ENCODE assay signal across 20 cellular contexts in the genomic region with DNA sequence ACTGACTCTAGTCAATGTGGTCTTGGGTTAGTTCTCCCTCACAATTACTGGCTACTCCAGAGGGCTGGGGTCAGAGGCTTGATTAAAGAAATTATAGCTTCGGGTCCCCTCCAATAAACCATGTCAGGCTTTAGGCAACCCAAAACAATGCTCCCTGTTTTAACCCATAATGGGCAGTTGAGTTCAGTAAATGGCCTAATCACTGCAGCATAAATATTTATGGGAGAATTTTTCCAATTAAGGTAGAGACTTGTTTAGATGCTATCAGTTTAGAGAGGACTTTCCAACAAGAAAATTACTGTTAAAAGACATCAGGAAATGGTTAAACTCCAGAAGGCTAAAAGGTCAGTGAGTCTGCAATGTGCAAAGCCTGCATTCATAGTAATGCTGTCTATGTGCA.
DNase-seq lines count a peak whose midpoint lies in the region; ATAC-seq and TF ChIP-seq lines count a peak whose summit lies in the region.
"Had no signal": no experiment of that assay in that cellular context is flagged by ENCODE, and none has a peak within 500 bp of the region (broad histone marks: within the 10 kb centered on the region; RNA-seq: fewer than 3 reads in every experiment).

No MANE protein-coding gene starts in this region.

- H3K27me3 ChIP-seq in BE2C = no peaks in the 10 kb centered on the region
- H3K27me3 ChIP-seq: BLaER1 had no signal

- H3K9me3 Mint-ChIP-seq in nephron progenitor cell = peaks cover 21% of the 10 kb centered on the region
- peaks cover 9 to 14% of the 10 kb centered on the region in 2 donors for H3K9me3 Mint-ChIP-seq in stimulated activated naive CD8-positive, alpha-beta T cell treated with anti-CD3 and anti-CD28 coated beads, Interleukin-15, amount 100 ng/mL, for 72 hours

- peak; percentile 31 for DNase-seq in BE2C
- DNase-seq in left kidney (ENCODE audit: low read depth, low spot score) = peak; percentile 53
- no peak for DNase-seq in nephron progenitor cell
- no peak for DNase-seq in globus pallidus (ENCODE audit: low spot score)
- no peak for DNase-seq in stimulated activated naive CD8-positive, alpha-beta T cell treated with anti-CD3 and anti-CD28 coated beads, Interleukin-15, amount 100 ng/mL, for 72 hours
- no peak for DNase-seq in NOMO-1 treated with dmso at 0.1 percent for 144 hours (lab: John Stamatoyannopoulos, UW; ENCODE audit: unreplicated experiment)
- DNase-seq: AML-193; CD4-positive, alpha-beta memory T cell; DMS153; DMS79; GDM1; GOT3; H7; HFFc6 had no signal

- peaks cover 58% of the 10 kb centered on the region for H3K4me1 Mint-ChIP-seq in nephron progenitor cell
- no peaks in the 10 kb centered on the region for H3K4me1 Mint-ChIP-seq in stimulated activated naive CD8-positive, alpha-beta T cell treated with anti-CD3 and anti-CD28 coated beads, Interleukin-15, amount 100 ng/mL, for 72 hours
- H3K4me1 Mint-ChIP-seq: CD14-positive monocyte; CD4-positive, alpha-beta memory T cell had no signal

- H3K4me1 ChIP-seq in BE2C = peaks cover 14% of the 10 kb centered on the region
- H3K4me1 ChIP-seq: A549, BLaER1 had no signal

- ATAC-seq in SK-N-SH treated with all-trans-retinoic acid at 6 μM for 48 hours (no peak), HG03025 (IDR thresholded peaks at IDR 0.05; ENCODE audit: low FRiP score, unreplicated experiment) (no peak)
- no peak for ATAC-seq in stimulated activated naive CD8-positive, alpha-beta T cell treated with anti-CD3 and anti-CD28 coated beads, Interleukin-15, amount 100 ng/mL, for 72 hours
- ATAC-seq: A549, HCT116 had no signal

- H3K9me3 ChIP-seq in BE2C = no peaks in the 10 kb centered on the region
- H3K9me3 ChIP-seq: A549, BLaER1 had no signal

- TF ChIP-seq CTCF in BE2C (IDR thresholded peaks at IDR 0.05; ENCODE audit: low read depth, low read length) (no peak), nephron progenitor cell (IDR thresholded peaks at IDR 0.05) (no peak)

- H3K36me3 Mint-ChIP-seq in nephron progenitor cell (ENCODE audit: low read depth) = peaks cover 21% of the 10 kb centered on the region
- H3K36me3 Mint-ChIP-seq: CD14-positive monocyte; CD4-positive, alpha-beta memory T cell had no signal

- no peak overlapping the region for H3K4me3 Mint-ChIP-seq in nephron progenitor cell
- H3K4me3 Mint-ChIP-seq in stimulated activated naive CD8-positive, alpha-beta T cell treated with anti-CD3 and anti-CD28 coated beads, Interleukin-15, amount 100 ng/mL, for 72 hours = no peak overlapping the region
- H3K4me3 Mint-ChIP-seq: CD14-positive monocyte; CD4-positive, alpha-beta memory T cell; HFFc6 had no signal

- no peak overlapping the region for H3K4me3 ChIP-seq in BE2C (ENCODE audit: low read depth, low read length)
- H3K4me3 ChIP-seq: A549, BLaER1 had no signal

- no peaks in the 10 kb centered on the region for H3K36me3 ChIP-seq in BE2C
- H3K36me3 ChIP-seq: BLaER1 had no signal

- H3K27me3 Mint-ChIP-seq in nephron progenitor cell (ENCODE audit: low read depth, poor library complexity) = peaks cover 3% of the 10 kb centered on the region
- no peaks in the 10 kb centered on the region for H3K27me3 Mint-ChIP-seq in stimulated activated naive CD8-positive, alpha-beta T cell treated with anti-CD3 and anti-CD28 coated beads, Interleukin-15, amount 100 ng/mL, for 72 hours
- H3K27me3 Mint-ChIP-seq: CD4-positive, alpha-beta memory T cell had no signal

- peak overlapping the region; percentile 70 for H3K27ac Mint-ChIP-seq in nephron progenitor cell
- no peak overlapping the region for H3K27ac Mint-ChIP-seq in stimulated activated naive CD8-positive, alpha-beta T cell treated with anti-CD3 and anti-CD28 coated beads, Interleukin-15, amount 100 ng/mL, for 72 hours
- H3K27ac Mint-ChIP-seq: CD14-positive monocyte; CD4-positive, alpha-beta memory T cell; HFFc6 had no signal

TF ChIP-seq in SK-N-SH treated with all-trans-retinoic acid at 6 μM for 48 hours, 23 proteins besides CTCF, POLR2A, EP300 and RAD21:
- TF ChIP-seq, protein P1, sequence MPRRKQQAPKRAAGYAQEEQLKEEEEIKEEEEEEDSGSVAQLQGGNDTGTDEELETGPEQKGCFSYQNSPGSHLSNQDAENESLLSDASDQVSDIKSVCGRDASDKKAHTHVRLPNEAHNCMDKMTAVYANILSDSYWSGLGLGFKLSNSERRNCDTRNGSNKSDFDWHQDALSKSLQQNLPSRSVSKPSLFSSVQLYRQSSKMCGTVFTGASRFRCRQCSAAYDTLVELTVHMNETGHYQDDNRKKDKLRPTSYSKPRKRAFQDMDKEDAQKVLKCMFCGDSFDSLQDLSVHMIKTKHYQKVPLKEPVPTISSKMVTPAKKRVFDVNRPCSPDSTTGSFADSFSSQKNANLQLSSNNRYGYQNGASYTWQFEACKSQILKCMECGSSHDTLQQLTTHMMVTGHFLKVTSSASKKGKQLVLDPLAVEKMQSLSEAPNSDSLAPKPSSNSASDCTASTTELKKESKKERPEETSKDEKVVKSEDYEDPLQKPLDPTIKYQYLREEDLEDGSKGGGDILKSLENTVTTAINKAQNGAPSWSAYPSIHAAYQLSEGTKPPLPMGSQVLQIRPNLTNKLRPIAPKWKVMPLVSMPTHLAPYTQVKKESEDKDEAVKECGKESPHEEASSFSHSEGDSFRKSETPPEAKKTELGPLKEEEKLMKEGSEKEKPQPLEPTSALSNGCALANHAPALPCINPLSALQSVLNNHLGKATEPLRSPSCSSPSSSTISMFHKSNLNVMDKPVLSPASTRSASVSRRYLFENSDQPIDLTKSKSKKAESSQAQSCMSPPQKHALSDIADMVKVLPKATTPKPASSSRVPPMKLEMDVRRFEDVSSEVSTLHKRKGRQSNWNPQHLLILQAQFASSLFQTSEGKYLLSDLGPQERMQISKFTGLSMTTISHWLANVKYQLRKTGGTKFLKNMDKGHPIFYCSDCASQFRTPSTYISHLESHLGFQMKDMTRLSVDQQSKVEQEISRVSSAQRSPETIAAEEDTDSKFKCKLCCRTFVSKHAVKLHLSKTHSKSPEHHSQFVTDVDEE (CRISPR knock-in tag; IDR thresholded peaks at IDR 0.05) = peak; percentile 91
- TF ChIP-seq ZFP30 (CRISPR knock-in tag; IDR thresholded peaks at IDR 0.05) = no peak
- peak; percentile 83; the same call in 1 of the 2 replicates for TF ChIP-seq TCF4 (CRISPR knock-in tag; IDR thresholded peaks at IDR 0.05; ENCODE audit: borderline replicate concordance)
TF ChIP-seq in SK-N-SH treated with all-trans-retinoic acid at 6 μM for 48 hours: peak in this region for 2.

Comparison
In these comparisons a context has a peak if more than half of its experiments do, and no peak if none do; other contexts are left out.
1. DNase-seq: peak in BE2C (single experiment) and left kidney (single experiment); none in nephron progenitor cell (single experiment), globus pallidus (single experiment), stimulated activated naive CD8-positive, alpha-beta T cell treated with anti-CD3 and anti-CD28 coated beads, Interleukin-15, amount 100 ng/mL, for 72 hours (0 of 2) and NOMO-1 treated with dmso at 0.1 percent for 144 hours (single experiment).